Comparison of ENCODE assay signal across 25 cellular contexts in genomic region chr4:121842862-121843261, GRCh38.
"Had no signal": no experiment of that assay in that cellular context is flagged by ENCODE, and none has a peak within 500 bp of the region (broad histone marks: within the 10 kb centered on the region; RNA-seq: fewer than 3 reads in every experiment).

No MANE protein-coding gene starts in this region.

- H3K4me1 Mint-ChIP-seq: immature natural killer cell; mesothelial cell of epicardium; naive B cell; natural killer cell; neural progenitor cell; stimulated activated effector memory CD8-positive, alpha-beta T cell treated with anti-CD3 and anti-CD28 coated beads, Interleukin-12 subunit alpha, Interleukin-12 subunit beta, amount 100 ng/mL, for 72 hours had no signal

- H3K36me3 ChIP-seq: neutrophil, ovary, uterus had no signal

- H3K27me3 ChIP-seq: neural progenitor cell, neutrophil, ovary, sigmoid colon, spleen, tibial nerve, uterus had no signal

- H3K4me1 ChIP-seq: left ventricle myocardium inferior, neural progenitor cell, sigmoid colon, spleen, tibial nerve, uterus had no signal

- H3K27me3 Mint-ChIP-seq: naive B cell; progenitor cell of endocrine pancreas; stimulated activated naive CD8-positive, alpha-beta T cell treated with anti-CD3 and anti-CD28 coated beads, Interleukin-15, Interleukin-2, amounts not matched to agents 100 ng/mL and 50 ng/mL, for 24 hours; type B pancreatic cell had no signal

- H3K4me3 Mint-ChIP-seq: immature natural killer cell; mesothelial cell of epicardium; naive B cell; natural killer cell; nephron progenitor cell; neural progenitor cell; stimulated activated effector memory CD8-positive, alpha-beta T cell treated with anti-CD3 and anti-CD28 coated beads, Interleukin-12 subunit alpha, Interleukin-12 subunit beta, amount 100 ng/mL, for 72 hours; stimulated activated naive CD8-positive, alpha-beta T cell treated with anti-CD3 and anti-CD28 coated beads, Interleukin-15, Interleukin-2, amounts not matched to agents 100 ng/mL and 50 ng/mL, for 24 hours; type B pancreatic cell had no signal

- H3K4me3 ChIP-seq: left ventricle myocardium inferior, lung, neural progenitor cell, ovary, sigmoid colon, spleen, tibial nerve, uterus had no signal

- H3K27ac Mint-ChIP-seq: immature natural killer cell; mesothelial cell of epicardium; naive B cell; natural killer cell; neural progenitor cell; progenitor cell of endocrine pancreas; stimulated activated effector memory CD8-positive, alpha-beta T cell treated with anti-CD3 and anti-CD28 coated beads, Interleukin-12 subunit alpha, Interleukin-12 subunit beta, amount 100 ng/mL, for 72 hours; stimulated activated naive CD8-positive, alpha-beta T cell treated with anti-CD3 and anti-CD28 coated beads, Interleukin-15, Interleukin-2, amounts not matched to agents 100 ng/mL and 50 ng/mL, for 24 hours; type B pancreatic cell had no signal

- H3K9me3 Mint-ChIP-seq: immature natural killer cell; mesothelial cell of epicardium; natural killer cell; nephron progenitor cell; neural progenitor cell; stimulated activated effector memory CD8-positive, alpha-beta T cell treated with anti-CD3 and anti-CD28 coated beads, Interleukin-12 subunit alpha, Interleukin-12 subunit beta, amount 100 ng/mL, for 72 hours; stimulated activated naive CD8-positive, alpha-beta T cell treated with anti-CD3 and anti-CD28 coated beads, Interleukin-15, Interleukin-2, amounts not matched to agents 100 ng/mL and 50 ng/mL, for 24 hours; type B pancreatic cell had no signal

- DNase-seq: immature natural killer cell; islet precursor cell; left ventricle myocardium inferior; mesendoderm; naive B cell; natural killer cell; nephron progenitor cell; ovary; retina; right cardiac atrium; sigmoid colon; small intestine; spleen; stimulated activated CD4-positive, alpha-beta T cell treated with anti-CD3 and anti-CD28 coated beads, Interleukin-4, amount 100 ng/mL, for 24 hours; stimulated activated naive CD4-positive, alpha-beta T cell; uterus had no signal

- H3K9me3 ChIP-seq: left ventricle myocardium inferior, neutrophil, ovary, sigmoid colon, spleen, tibial nerve, uterus had no signal

- H3K27ac ChIP-seq: left ventricle myocardium inferior, neural progenitor cell, neutrophil, ovary, sigmoid colon, spleen, tibial nerve, uterus had no signal

- ATAC-seq: natural killer cell; right cardiac atrium; stimulated activated effector memory CD8-positive, alpha-beta T cell treated with anti-CD3 and anti-CD28 coated beads, Interleukin-12 subunit alpha, Interleukin-12 subunit beta, amount 100 ng/mL, for 72 hours had no signal
